ENCODE assay signal across 9 cellular contexts in genomic region chr17:1362964-1363363, GRCh38. TPM values are rescaled to one million over a fixed set of nuclear protein-coding genes. Genes with fewer than 3 reads are reported as not detected.
DNase-seq lines count a peak whose midpoint lies in the region; ATAC-seq and TF ChIP-seq lines count a peak whose summit lies in the region.
"Had no signal": no experiment of that assay in that cellular context is flagged by ENCODE, and none has a peak within 500 bp of the region (broad histone marks: within the 10 kb centered on the region; RNA-seq: fewer than 3 reads in every experiment).

No MANE protein-coding gene starts in this region.

- ATAC-seq in WTC11: no peak
- no peak for ATAC-seq in HG02623 (IDR thresholded peaks at IDR 0.05; ENCODE audit: unreplicated experiment)

- H3K27ac Mint-ChIP-seq in activated naive CD4-positive, alpha-beta T cell treated with anti-CD3 and anti-CD28 coated beads, Interleukin-2, amount 50 U/mL, for 24 hours: peak overlapping the region; percentile 66
- peak overlapping the region; percentile 42 for H3K27ac Mint-ChIP-seq in WTC11
- peak overlapping the region; percentile 60 to 83 (median 74) for H3K27ac Mint-ChIP-seq in immature natural killer cell

- CTCF ChIA-PET in WTC11 (lab: Charles Lee): no interaction called here

- H3K27me3 Mint-ChIP-seq in activated naive CD4-positive, alpha-beta T cell treated with anti-CD3 and anti-CD28 coated beads, Interleukin-2, amount 50 U/mL, for 24 hours: no peaks in the 10 kb centered on the region
- H3K27me3 Mint-ChIP-seq in WTC11 (ENCODE audit: low read depth) (no peaks in the 10 kb centered on the region), immature natural killer cell (ENCODE audit: low read depth in 3 of 3) (peaks cover 0 to 9% (median 5%) of the 10 kb centered on the region in 3 donors)

- H3K9me3 Mint-ChIP-seq in activated naive CD4-positive, alpha-beta T cell treated with anti-CD3 and anti-CD28 coated beads, Interleukin-2, amount 50 U/mL, for 24 hours: no peaks in the 10 kb centered on the region
- no peaks in the 10 kb centered on the region for H3K9me3 Mint-ChIP-seq in WTC11
- H3K9me3 Mint-ChIP-seq in immature natural killer cell: no peaks in the 10 kb centered on the region

- H3K36me3 Mint-ChIP-seq in activated naive CD4-positive, alpha-beta T cell treated with anti-CD3 and anti-CD28 coated beads, Interleukin-2, amount 50 U/mL, for 24 hours: peaks cover 17% of the 10 kb centered on the region
- H3K36me3 Mint-ChIP-seq in WTC11 (peaks cover 45% of the 10 kb centered on the region), immature natural killer cell (peaks cover 4 to 16% (median 13%) of the 10 kb centered on the region in 3 donors)

- POLR2A ChIA-PET in WTC11 (lab: Charles Lee): no interaction called here

- DNase-seq in activated naive CD4-positive, alpha-beta T cell treated with Interleukin-2 at 50 U/mL for 16 hours: no peak
- DNase-seq in WTC11 (ENCODE audit: low spot score) (no peak), immature natural killer cell (no peak), T-helper 9 cell (no peak), GDM1 (lab: John Stamatoyannopoulos, UW) (no peak)
- no peak for DNase-seq in activated CD4-positive, alpha-beta T cell treated with anti-CD3 and anti-CD28 coated beads, Interleukin-2, amount 50 U/mL, for 1 hour
- DNase-seq: glutamatergic neuron had no signal

- H3K4me1 Mint-ChIP-seq in activated naive CD4-positive, alpha-beta T cell treated with anti-CD3 and anti-CD28 coated beads, Interleukin-2, amount 50 U/mL, for 24 hours: peaks cover 64% of the 10 kb centered on the region
- H3K4me1 Mint-ChIP-seq in WTC11: peaks cover 45% of the 10 kb centered on the region
- peaks cover 56 to 78% of the 10 kb centered on the region in 2 donors for H3K4me1 Mint-ChIP-seq in immature natural killer cell

- no peak for TF ChIP-seq CTCF in WTC11 (IDR thresholded peaks at IDR 0.05)

- H3K4me3 Mint-ChIP-seq in activated naive CD4-positive, alpha-beta T cell treated with anti-CD3 and anti-CD28 coated beads, Interleukin-2, amount 50 U/mL, for 24 hours: peak overlapping the region; percentile 45
- no peak overlapping the region for H3K4me3 Mint-ChIP-seq in WTC11
- peak overlapping the region; percentile 18 to 58 (median 44) for H3K4me3 Mint-ChIP-seq in immature natural killer cell

TF ChIP-seq in WTC11, 78 proteins besides CTCF, POLR2A, EP300 and RAD21:
- TF ChIP-seq RELA (CRISPR knock-in tag; IDR thresholded peaks at IDR 0.05; ENCODE audit: borderline replicate concordance): no peak
- TF ChIP-seq ZNF263 (CRISPR knock-in tag; IDR thresholded peaks at IDR 0.05; ENCODE audit: low read depth): no peak
- no peak for TF ChIP-seq MLX (CRISPR knock-in tag; IDR thresholded peaks at IDR 0.05)

RNA-seq across cellular contexts. Expression of gene YWHAE, which starts 37.1 kb away (rescaled TPM):
- total RNA-seq in WTC11 (2021): 1,033 to 1,180 TPM (median 1,148 TPM) in 3 replicates
- 10 to 100 TPM; 45.9 to 53.5 (median 48.4) TPM for polyA plus RNA-seq in immature natural killer cell
